Comparison of ENCODE assay signal across 9 cellular contexts in the genomic region with DNA sequence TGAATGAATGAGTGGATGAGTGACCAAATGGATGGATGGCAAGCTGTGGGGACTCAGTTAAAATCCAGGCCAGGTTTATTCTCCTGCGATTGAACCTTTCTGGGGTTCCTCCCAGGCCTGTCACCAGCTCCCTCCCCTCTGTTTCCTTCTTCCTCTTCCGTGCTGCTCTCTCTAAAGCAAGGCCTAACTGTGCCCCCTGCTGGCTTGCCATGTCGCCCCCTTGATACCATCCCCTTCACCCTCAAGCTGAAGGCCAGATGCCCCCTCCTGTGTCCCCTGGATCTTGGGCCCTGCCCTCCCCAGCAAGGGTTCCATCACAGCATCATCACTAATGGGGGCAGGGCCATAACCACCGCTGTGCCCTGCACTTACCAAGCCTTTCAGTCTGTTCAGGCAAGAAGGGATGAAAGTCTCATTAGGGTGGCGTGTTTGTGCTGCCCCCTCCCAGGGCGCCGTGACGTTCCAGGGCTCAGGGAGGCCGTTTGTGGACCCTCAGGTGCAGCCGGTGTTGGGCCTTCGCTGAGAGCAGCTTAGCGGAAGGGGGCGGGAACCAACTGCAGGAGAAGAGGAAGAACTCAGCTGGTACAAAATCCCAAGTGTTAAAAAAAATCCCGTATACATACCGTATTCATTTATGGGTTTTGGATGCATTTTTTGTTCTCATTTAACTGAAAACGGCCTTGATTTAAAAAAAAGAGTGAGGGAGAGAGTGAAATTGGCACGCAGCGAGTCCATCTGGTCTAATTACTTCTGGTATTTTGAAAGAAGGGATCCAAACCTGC.
DNase-seq lines count a peak whose midpoint lies in the region; ATAC-seq and TF ChIP-seq lines count a peak whose summit lies in the region.
"Had no signal": no experiment of that assay in that cellular context is flagged by ENCODE, and none has a peak within 500 bp of the region (broad histone marks: within the 10 kb centered on the region; RNA-seq: fewer than 3 reads in every experiment).

No MANE protein-coding gene starts in this region.

- H3K36me3 Mint-ChIP-seq in immature natural killer cell = no peaks in the 10 kb centered on the region

- peak; percentile 23; the same call in 1 of the 2 replicates for TF ChIP-seq CTCF in GM12874 (IDR thresholded peaks at IDR 0.05; ENCODE audit: insufficient read depth, low read depth, low read length)

- in situ Hi-C loops in ACHN (cut with HindIII; ENCODE audit: low pct_ligation_motif_present, low pct_unique_long_range_greater_than_20kb, low sequenced_read_pairs) = no loop called here

- H3K36me3 ChIP-seq in BLaER1 treated with 17β-estradiol and CSF1 and Interleukin-3, amounts not matched to agents 10 nM and 100 nM = no peaks in the 10 kb centered on the region

- H3K9me3 Mint-ChIP-seq in immature natural killer cell = no peaks in the 10 kb centered on the region
- H3K9me3 Mint-ChIP-seq: central memory CD8-positive, alpha-beta T cell had no signal

- peaks cover 15 to 21% of the 10 kb centered on the region in 2 donors for H3K4me1 Mint-ChIP-seq in immature natural killer cell

- no peaks in the 10 kb centered on the region; a peak in 1 of 22 replicates for H4K20me1 ChIP-seq in BLaER1 treated with 17β-estradiol and CSF1 and Interleukin-3, amounts not matched to agents 10 nM and 100 nM

- H3K27me3 Mint-ChIP-seq in immature natural killer cell (ENCODE audit: low read depth in 3 of 3) = no peaks in the 10 kb centered on the region

- no peaks in the 10 kb centered on the region for H3K27me3 ChIP-seq in BLaER1 treated with 17β-estradiol and CSF1 and Interleukin-3, amounts not matched to agents 10 nM and 100 nM

- peak overlapping the region in 9 of 11 experiments; percentile 45 to 70 (median 64); a peak in 18 of 22 replicates for H3K27ac ChIP-seq in BLaER1 treated with 17β-estradiol and CSF1 and Interleukin-3, amounts not matched to agents 10 nM and 100 nM

- peaks cover 36 to 55% (median 47%) of the 10 kb centered on the region in 10 experiments for H3K4me1 ChIP-seq in BLaER1 treated with 17β-estradiol and CSF1 and Interleukin-3, amounts not matched to agents 10 nM and 100 nM

- H3K27ac Mint-ChIP-seq in immature natural killer cell = peak overlapping the region in 4 of 6 donors; percentile 15 to 86 (median 63)

- peak overlapping the region; percentile 28 to 64 (median 48); a peak in 17 of 20 replicates for H3K4me3 ChIP-seq in BLaER1 treated with 17β-estradiol and CSF1 and Interleukin-3, amounts not matched to agents 10 nM and 100 nM

- peak overlapping the region; percentile 73 to 90 (median 83) for H3K4me2 ChIP-seq in BLaER1 treated with 17β-estradiol and CSF1 and Interleukin-3, amounts not matched to agents 10 nM and 100 nM

- DNase-seq in RPMI8226 = peak; percentile 21
- peak in 1 of 3 donors; percentile 22 for DNase-seq in immature natural killer cell
- DNase-seq in ACHN = no peak
- no peak for DNase-seq in NCI-H146 treated with DMSO at 0.1 percent for 48 hours (lab: John Stamatoyannopoulos, UW; ENCODE audit: unreplicated experiment)
- no peak for DNase-seq in putamen (ENCODE audit: low spot score)

- peak overlapping the region; percentile 59 to 86 (median 75) for H3K4me3 Mint-ChIP-seq in immature natural killer cell
- H3K4me3 Mint-ChIP-seq: central memory CD8-positive, alpha-beta T cell had no signal

- H3K9me3 ChIP-seq in BLaER1 treated with 17β-estradiol and CSF1 and Interleukin-3, amounts not matched to agents 10 nM and 100 nM (replicated peaks in 1 of 11) = no peaks in the 10 kb centered on the region

- ATAC-seq in HG03135 (IDR thresholded peaks at IDR 0.05; ENCODE audit: unreplicated experiment) = no peak

- H3K9ac ChIP-seq in BLaER1 treated with 17β-estradiol and CSF1 and Interleukin-3, amounts not matched to agents 10 nM and 100 nM = peak overlapping the region in 10 of 11 experiments; percentile 32 to 72 (median 52); a peak in 18 of 22 replicates
